In genomic region chr16:53100889-53101288, GRCh38 we compare ENCODE assay signal across 1 cellular context.
TF ChIP-seq lines count a peak whose summit lies in the region.

No MANE protein-coding gene starts in this region.

TF ChIP-seq in endothelial cell of umbilical vein, 7 proteins besides CTCF, POLR2A, EP300 and RAD21 (continued from another document):
- TF ChIP-seq MAX (IDR thresholded peaks at IDR 0.05; ENCODE audit: insufficient read depth, insufficient read length), result no peak
TF ChIP-seq in endothelial cell of umbilical vein: peak in this region for 0.
